In the genomic region with DNA sequence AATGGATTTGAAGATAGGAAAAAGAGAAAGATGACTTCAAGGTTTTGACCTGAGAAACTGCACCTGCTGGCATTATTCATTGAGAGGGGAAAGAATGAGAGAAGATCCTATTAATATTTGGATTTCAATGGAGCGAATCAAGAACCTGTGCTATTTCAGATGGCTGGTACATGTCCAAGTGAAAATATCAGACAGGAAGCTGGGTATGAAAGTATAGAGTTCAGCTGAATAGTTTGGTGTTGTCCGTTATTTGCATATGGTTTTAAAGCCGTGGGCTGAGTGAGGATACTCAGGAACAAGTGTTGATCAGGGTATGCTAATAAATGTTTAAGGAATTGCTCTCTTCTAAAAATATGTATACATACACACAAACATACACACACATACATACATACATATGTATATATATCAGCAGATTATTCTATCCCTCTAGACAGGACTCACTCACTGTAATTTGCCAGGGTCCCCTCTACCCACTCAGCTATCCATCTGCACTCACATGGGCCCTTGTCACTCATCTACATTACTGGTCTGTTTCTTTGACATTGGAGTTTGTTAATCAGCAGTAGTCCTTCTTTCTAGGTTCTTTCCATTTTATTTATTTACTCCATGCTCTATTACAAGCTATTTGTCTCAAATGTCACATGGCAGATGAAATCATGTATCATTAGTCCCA, we compare ENCODE assay signal across 13 cellular contexts. TPM values are rescaled to one million over a fixed set of nuclear protein-coding genes. Genes with fewer than 3 reads are reported as not detected.
DNase-seq lines count a peak whose midpoint lies in the region; ATAC-seq, FAIRE-seq and TF ChIP-seq lines count a peak whose summit lies in the region.
"Had no signal": no experiment of that assay in that cellular context is flagged by ENCODE, and none has a peak within 500 bp of the region (broad histone marks: within the 10 kb centered on the region; RNA-seq: fewer than 3 reads in every experiment).

No MANE protein-coding gene starts in this region.

- WGBS in H1 (ENCODE audit: extremely low coverage in 1 of 2, insufficient coverage in 1 of 2, insufficient read length in 1 of 2, insufficient replicate concordance in 2 of 2, low coverage in 1 of 2, low lambda C conversion rate in 2 of 2, missing lambda C conversion rate in 1 of 2), 2 experiments, result 80% methylated on average over 3 of the region's 3 CpGs; no CpG with 5 or more reads in 1 of the 2 experiments

- no peak overlapping the region for H3K14ac ChIP-seq in H1 (ENCODE audit: insufficient read length)

- peak overlapping the region; percentile 5 for H4K5ac ChIP-seq in H1 (ENCODE audit: insufficient read length, low read depth, low read length)

- H2BK120ac ChIP-seq in H1 (replicated peaks; ENCODE audit: low read depth, low read length), result no peak overlapping the region

- no peaks in the 10 kb centered on the region for H3K9me3 ChIP-seq in H1 (ENCODE audit: insufficient read depth in 2 of 2, low read depth in 1 of 2, low read length in 1 of 2)
- H3K9me3 ChIP-seq: psoas muscle had no signal

- TF ChIP-seq CTCF in H1 (IDR thresholded peaks at IDR 0.05; ENCODE audit: control extremely low read depth in 1 of 3, insufficient read depth in 1 of 3, low read depth in 1 of 3, low read length in 3 of 3), result no peak

- no peaks in the 10 kb centered on the region for H3K36me3 ChIP-seq in H1 (ENCODE audit: control insufficient read depth in 2 of 4, insufficient read depth in 4 of 4, low read length in 3 of 4)

- H2BK15ac ChIP-seq in H1 (ENCODE audit: low read length), result no peak overlapping the region

- no peak for TF ChIP-seq EP300 in H1 (IDR thresholded peaks at IDR 0.05; ENCODE audit: borderline replicate concordance in 1 of 2, low read depth in 2 of 2, low read length in 2 of 2)

- no peaks in the 10 kb centered on the region for H3K79me2 ChIP-seq in H1 (ENCODE audit: control insufficient read depth in 1 of 2, insufficient read depth in 2 of 2, low read length in 2 of 2)

- H3K18ac ChIP-seq in H1 (ENCODE audit: extremely low read depth, low read length), result no peak overlapping the region

- POLR2A ChIA-PET in H1 (lab: Charles Lee; ENCODE audit: partially characterized antibody), result interaction anchor here (1.7 kb wide), 1 partner anchor 13 kb away, joined by 3 read pairs; no protein-coding TSS in a partner anchor

- H3K27me3 ChIP-seq in H1 (replicated peaks in 1 of 4; ENCODE audit: control insufficient read depth in 3 of 4, extremely low read depth in 1 of 4, insufficient read depth in 3 of 4, low read length in 3 of 4), result no peaks in the 10 kb centered on the region

- H3K23ac ChIP-seq in H1 (ENCODE audit: insufficient read length), result no peak overlapping the region

- no peak overlapping the region for H2BK5ac ChIP-seq in H1 (ENCODE audit: low read depth, low read length)

- TF ChIP-seq RAD21 in H1 (IDR thresholded peaks at IDR 0.05 in 1 of 2, conservative IDR thresholded peaks at IDR 0.05 in 1 of 2; ENCODE audit: low read depth in 2 of 2, low read length in 2 of 2), result no peak

- H2AK5ac ChIP-seq in H1 (ENCODE audit: low read depth, low read length), result no peak overlapping the region

- H3K4me3 ChIP-seq in H1 (ENCODE audit: extremely low read depth in 1 of 4, insufficient read depth in 2 of 4, low read depth in 3 of 4, low read length in 4 of 4), result no peak overlapping the region
- H3K4me3 ChIP-seq: psoas muscle had no signal

- peaks cover 3 to 37% (median 10%) of the 10 kb centered on the region in 4 experiments for H3K4me1 ChIP-seq in H1 (replicated peaks in 1 of 4; ENCODE audit: control insufficient read depth in 3 of 4, insufficient read depth in 4 of 4, low read length in 3 of 4)
- H3K4me1 ChIP-seq: psoas muscle had no signal

- no peak overlapping the region for H4K8ac ChIP-seq in H1 (ENCODE audit: extremely low read depth, insufficient read depth, low read length)

- no peak for TF ChIP-seq POLR2A in H1 (IDR thresholded peaks at IDR 0.05; ENCODE audit: control extremely low read depth in 1 of 2, low read depth in 2 of 2, low read length in 2 of 2)

- no peak overlapping the region for H4K91ac ChIP-seq in H1 (replicated peaks; ENCODE audit: insufficient read length, low read length)

- no peaks in the 10 kb centered on the region for H3K79me1 ChIP-seq in H1 (ENCODE audit: low read depth, low read length)

- H2BK20ac ChIP-seq in H1 (ENCODE audit: low read length), result no peak overlapping the region; the same call in 1 of the 2 replicates

- DNase-seq in H1 (ENCODE audit: low read depth in 1 of 2, low spot score in 2 of 2) (no peak), NCI-H82 (lab: John Stamatoyannopoulos, UW) (no peak), NCI-H146 (lab: John Stamatoyannopoulos, UW) (no peak), NCI-H1436 treated with DMSO at 0.1 percent for 48 hours (lab: John Stamatoyannopoulos, UW) (no peak)
- no peak for DNase-seq in stimulated activated naive CD8-positive, alpha-beta T cell treated with anti-CD3 and anti-CD28 coated beads, Interleukin-15, Interleukin-2, amounts not matched to agents 100 U/mL and 50 U/mL, for 24 hours
- DNase-seq: CD8-positive, alpha-beta memory T cell; NCI-H1092 treated with DMSO at 0.1 percent for 48 hours; psoas muscle; stimulated activated CD4-positive, alpha-beta T cell treated with anti-CD3 and anti-CD28 coated beads, Interleukin-4, amount 100 ng/mL, for 24 hours had no signal

- H3K4me2 ChIP-seq in H1 (ENCODE audit: insufficient read depth in 1 of 2, low read depth in 2 of 2, low read length in 2 of 2), result no peak overlapping the region

- CTCF ChIA-PET in H1 (lab: Charles Lee; ENCODE audit: partially characterized antibody), result no interaction called here

- no peak overlapping the region for H3K9ac ChIP-seq in H1 (replicated peaks in 1 of 4; ENCODE audit: extremely low read depth in 1 of 4, low read depth in 3 of 4, low read length in 3 of 4)

- H3K4ac ChIP-seq in H1 (replicated peaks; ENCODE audit: insufficient read length, low read depth, low read length), result no peak overlapping the region

- no peak overlapping the region for H3K56ac ChIP-seq in H1 (replicated peaks; ENCODE audit: insufficient read length, low read depth, low read length)

- H2BK12ac ChIP-seq in H1 (ENCODE audit: low read depth, low read length), result no peak overlapping the region

- H4K20me1 ChIP-seq in H1 (replicated peaks in 1 of 2; ENCODE audit: control insufficient read depth in 1 of 2, insufficient read depth in 2 of 2, low read length in 2 of 2), result no peaks in the 10 kb centered on the region

- FAIRE-seq in H1 (lab: Jason Lieb, UNC), result no peak

- H3K23me2 ChIP-seq in H1 (ENCODE audit: low read depth, low read length), result peaks cover 2% of the 10 kb centered on the region; the same call in 1 of the 2 replicates

- H2AFZ ChIP-seq in H1 (ENCODE audit: low read length), result no peak overlapping the region

- ATAC-seq in GM18907 (IDR thresholded peaks at IDR 0.05; ENCODE audit: unreplicated experiment) (peak; percentile 98), GM21717 (IDR thresholded peaks at IDR 0.05; ENCODE audit: unreplicated experiment) (peak; percentile 97), HG03097 (IDR thresholded peaks at IDR 0.05; ENCODE audit: low FRiP score, unreplicated experiment) (peak; percentile 76)
- no peak for ATAC-seq in stimulated activated naive CD8-positive, alpha-beta T cell treated with anti-CD3 and anti-CD28 coated beads, Interleukin-15, Interleukin-2, amounts not matched to agents 100 U/mL and 50 U/mL, for 24 hours
- ATAC-seq: Panc1, psoas muscle had no signal

- no peak overlapping the region for H3K27ac ChIP-seq in H1 (ENCODE audit: low read depth, low read length)
- H3K27ac ChIP-seq: psoas muscle had no signal

TF ChIP-seq in H1, 55 proteins besides CTCF, POLR2A, EP300 and RAD21 (continues in another document):
- TF ChIP-seq SUZ12 (IDR thresholded peaks at IDR 0.05; ENCODE audit: low read length) (no peak), TCF12 (IDR thresholded peaks at IDR 0.05; ENCODE audit: low read depth, low read length) (no peak), HDAC6 (IDR thresholded peaks at IDR 0.05; ENCODE audit: low read depth, low read length) (no peak), CTBP2 (IDR thresholded peaks at IDR 0.05; ENCODE audit: borderline replicate concordance, insufficient read depth, insufficient read length, low read length) (no peak), POU5F1 (IDR thresholded peaks at IDR 0.05; ENCODE audit: low read depth, low read length) (no peak), ZNF274 (IDR thresholded peaks at IDR 0.05; ENCODE audit: borderline replicate concordance, extremely low read depth, low read length) (no peak), CREB1 (IDR thresholded peaks at IDR 0.05) (no peak), GABPA (IDR thresholded peaks at IDR 0.05; ENCODE audit: borderline replicate concordance, insufficient read depth, low read length) (no peak), RNF2 (IDR thresholded peaks at IDR 0.05; ENCODE audit: borderline replicate concordance, low read depth, low read length, missing control alignments, poor library complexity, severe bottlenecking) (no peak), RBBP5 (IDR thresholded peaks at IDR 0.05; ENCODE audit: borderline replicate concordance, low read depth, low read length) (no peak), SIN3A (conservative IDR thresholded peaks at IDR 0.05 in 1 of 2, IDR thresholded peaks at IDR 0.05 in 1 of 2; ENCODE audit: low read depth in 1 of 2, low read length in 2 of 2) (no peak), EGR1 (IDR thresholded peaks at IDR 0.05; ENCODE audit: borderline replicate concordance, low read depth, low read length) (no peak)
- TF ChIP-seq, protein P1, sequence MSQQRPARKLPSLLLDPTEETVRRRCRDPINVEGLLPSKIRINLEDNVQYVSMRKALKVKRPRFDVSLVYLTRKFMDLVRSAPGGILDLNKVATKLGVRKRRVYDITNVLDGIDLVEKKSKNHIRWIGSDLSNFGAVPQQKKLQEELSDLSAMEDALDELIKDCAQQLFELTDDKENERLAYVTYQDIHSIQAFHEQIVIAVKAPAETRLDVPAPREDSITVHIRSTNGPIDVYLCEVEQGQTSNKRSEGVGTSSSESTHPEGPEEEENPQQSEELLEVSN (IDR thresholded peaks at IDR 0.05), result no peak

RNA-seq across cellular contexts. Expression of a gene that starts 33.9 kb away (rescaled TPM):
- total RNA-seq in H1 (2021; fragmentation: NEBNext Ultra II Directional; extraction: Animal tissue kit (Norgen Biotek cat#: 25700)), result 4.4 and 5.8 TPM in 2 replicates
- polyA plus RNA-seq in H1 (2011; rRNA removed), result 1.0 and 1.7 TPM in 2 replicates
- polyA plus RNA-seq in H1 (2011; cell fraction: cytosol; rRNA removed), result 1.8 TPM
- 3.6 TPM for polyA plus RNA-seq in H1 (2011; cell fraction: nucleus; rRNA removed)
- polyA plus RNA-seq in H1 (2012, experiment 1 of 2), result 1.9 to 3.1 TPM (median 2.3 TPM) in 4 replicates
- polyA plus RNA-seq in H1 (2012, experiment 2 of 2), result 0.63 TPM
- 1.5 TPM for polyA plus RNA-seq in H1 (2013, experiment 1 of 2)
- polyA plus RNA-seq in H1 (2013, experiment 2 of 2), result 1.1 TPM
- polyA minus RNA-seq in H1 (2011; rRNA and poly(A)+ RNA removed), result 18.4 and 19.7 TPM in 2 replicates
- 5.7 TPM for polyA minus RNA-seq in H1 (2011; cell fraction: cytosol; rRNA and poly(A)+ RNA removed)
- polyA minus RNA-seq in H1 (2011; cell fraction: nucleus; rRNA and poly(A)+ RNA removed), result 40.8 TPM
